Comparison of ENCODE assay signal across 1 cellular context in genomic region chr11:70424765-70425164, GRCh38.
TF ChIP-seq lines count a peak whose summit lies in the region.

No MANE protein-coding gene starts in this region.

TF ChIP-seq in GM12878, 131 proteins besides CTCF, POLR2A, EP300 and RAD21:
- TF ChIP-seq, protein P1, sequence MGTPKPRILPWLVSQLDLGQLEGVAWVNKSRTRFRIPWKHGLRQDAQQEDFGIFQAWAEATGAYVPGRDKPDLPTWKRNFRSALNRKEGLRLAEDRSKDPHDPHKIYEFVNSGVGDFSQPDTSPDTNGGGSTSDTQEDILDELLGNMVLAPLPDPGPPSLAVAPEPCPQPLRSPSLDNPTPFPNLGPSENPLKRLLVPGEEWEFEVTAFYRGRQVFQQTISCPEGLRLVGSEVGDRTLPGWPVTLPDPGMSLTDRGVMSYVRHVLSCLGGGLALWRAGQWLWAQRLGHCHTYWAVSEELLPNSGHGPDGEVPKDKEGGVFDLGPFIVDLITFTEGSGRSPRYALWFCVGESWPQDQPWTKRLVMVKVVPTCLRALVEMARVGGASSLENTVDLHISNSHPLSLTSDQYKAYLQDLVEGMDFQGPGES (IDR thresholded peaks at IDR 0.05): no peak
- peak; percentile 28; the same call in 1 of the 2 replicates for TF ChIP-seq MXI1 (IDR thresholded peaks at IDR 0.05; ENCODE audit: low read depth, low read length)
- no peak for TF ChIP-seq HDAC2 (IDR thresholded peaks at IDR 0.05)
- TF ChIP-seq EGR1 (IDR thresholded peaks at IDR 0.05; ENCODE audit: borderline replicate concordance in 1 of 2, low read depth in 2 of 2, low read length in 2 of 2): no peak
- peak; percentile 24 for TF ChIP-seq RUNX3 (IDR thresholded peaks at IDR 0.05; ENCODE audit: low read length)
- no peak for TF ChIP-seq SMC3 (IDR thresholded peaks at IDR 0.05; ENCODE audit: borderline replicate concordance, low read length)
- no peak for TF ChIP-seq ATF7 (IDR thresholded peaks at IDR 0.05; ENCODE audit: low read depth)
- no peak for TF ChIP-seq BCLAF1 (IDR thresholded peaks at IDR 0.05)
- TF ChIP-seq, protein P2, sequence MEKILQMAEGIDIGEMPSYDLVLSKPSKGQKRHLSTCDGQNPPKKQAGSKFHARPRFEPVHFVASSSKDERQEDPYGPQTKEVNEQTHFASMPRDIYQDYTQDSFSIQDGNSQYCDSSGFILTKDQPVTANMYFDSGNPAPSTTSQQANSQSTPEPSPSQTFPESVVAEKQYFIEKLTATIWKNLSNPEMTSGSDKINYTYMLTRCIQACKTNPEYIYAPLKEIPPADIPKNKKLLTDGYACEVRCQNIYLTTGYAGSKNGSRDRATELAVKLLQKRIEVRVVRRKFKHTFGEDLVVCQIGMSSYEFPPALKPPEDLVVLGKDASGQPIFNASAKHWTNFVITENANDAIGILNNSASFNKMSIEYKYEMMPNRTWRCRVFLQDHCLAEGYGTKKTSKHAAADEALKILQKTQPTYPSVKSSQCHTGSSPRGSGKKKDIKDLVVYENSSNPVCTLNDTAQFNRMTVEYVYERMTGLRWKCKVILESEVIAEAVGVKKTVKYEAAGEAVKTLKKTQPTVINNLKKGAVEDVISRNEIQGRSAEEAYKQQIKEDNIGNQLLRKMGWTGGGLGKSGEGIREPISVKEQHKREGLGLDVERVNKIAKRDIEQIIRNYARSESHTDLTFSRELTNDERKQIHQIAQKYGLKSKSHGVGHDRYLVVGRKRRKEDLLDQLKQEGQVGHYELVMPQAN (conservative IDR thresholded peaks at IDR 0.05): no peak
